8 cellular contexts compared by ENCODE assay signal in genomic region chr2:61898810-61899209, GRCh38. TPM values are rescaled to one million over a fixed set of nuclear protein-coding genes. Genes with fewer than 3 reads are reported as not detected.
A peak's percentile ranks its signal among the peaks of the same experiment; 100 is the strongest.
DNase-seq lines count a peak whose midpoint lies in the region; ATAC-seq, FAIRE-seq and TF ChIP-seq lines count a peak whose summit lies in the region.

No MANE protein-coding gene starts in this region.

- H3K4me2 ChIP-seq in trophoblast cell (ENCODE audit: low read length) = no peak overlapping the region

- H3K9me3 ChIP-seq in AG04450 (ENCODE audit: control insufficient read depth, insufficient read depth, low read length) = no peaks in the 10 kb centered on the region
- H3K9me3 ChIP-seq in trophoblast cell (ENCODE audit: insufficient read depth, low read depth, low read length) = no peaks in the 10 kb centered on the region

- H3K27ac ChIP-seq in AG04450 (ENCODE audit: low read depth, low read length) (no peak overlapping the region), trophoblast cell (ENCODE audit: low read depth, low read length) (no peak overlapping the region)

- no peak overlapping the region for H3K23ac ChIP-seq in trophoblast cell (ENCODE audit: low read length)

- H3K18ac ChIP-seq in trophoblast cell (ENCODE audit: low read length) = no peak overlapping the region

- CTCF ChIA-PET in AG04450 (lab: Charles Lee) = interaction anchor here (0.5 to 2.5 kb wide), 8 partner anchors 13 to 1150 kb away, joined by 3 to 15 read pairs (median 4); no protein-coding TSS in a partner anchor

- H4K8ac ChIP-seq in trophoblast cell (ENCODE audit: low read depth, low read length) = no peak overlapping the region

- no peak overlapping the region for H4K12ac ChIP-seq in trophoblast cell (ENCODE audit: low read depth, low read length)

- no peak overlapping the region for H2AK5ac ChIP-seq in trophoblast cell (ENCODE audit: low read length)

- POLR2A ChIA-PET in AG04450 (lab: Yijun Ruan, JAX) = no interaction called here

- no peak for DNase-seq in AG04450 (ENCODE audit: low read depth, low spot score)
- DNase-seq in OCI-M2 (lab: John Stamatoyannopoulos, UW; ENCODE audit: unreplicated experiment) = peak; percentile 41
- peak; percentile 37 for DNase-seq in fibroblast of the aortic adventitia (ENCODE audit: low read depth)
- DNase-seq in trophoblast cell = no peak
- no peak for DNase-seq in stimulated activated effector memory CD8-positive, alpha-beta T cell treated with anti-CD3 and anti-CD28 coated beads, Interleukin-12 subunit alpha, Interleukin-12 subunit beta, amount 100 ng/mL, for 72 hours (ENCODE audit: low spot score in 2 of 2)

- no peak for ATAC-seq in GM21717 (IDR thresholded peaks at IDR 0.05; ENCODE audit: unreplicated experiment)
- ATAC-seq in GM19023 (IDR thresholded peaks at IDR 0.05; ENCODE audit: unreplicated experiment) = no peak
- no peak for ATAC-seq in stimulated activated effector memory CD8-positive, alpha-beta T cell treated with anti-CD3 and anti-CD28 coated beads, Interleukin-12 subunit alpha, Interleukin-12 subunit beta, amount 100 ng/mL, for 72 hours

- H3K14ac ChIP-seq in trophoblast cell (ENCODE audit: low read length) = no peak overlapping the region

- no peak overlapping the region for H2BK120ac ChIP-seq in trophoblast cell (ENCODE audit: insufficient read depth, low read length, poor library complexity)

- no peak overlapping the region for H4K91ac ChIP-seq in trophoblast cell (ENCODE audit: low read depth, low read length)

- WGBS in trophoblast cell (ENCODE audit: extremely low coverage, insufficient coverage, insufficient read length) = no CpG with 5 or more reads among the region's 2 CpGs

- no peak overlapping the region for H3K27ac Mint-ChIP-seq in stimulated activated effector memory CD8-positive, alpha-beta T cell treated with anti-CD3 and anti-CD28 coated beads, Interleukin-12 subunit alpha, Interleukin-12 subunit beta, amount 100 ng/mL, for 72 hours

- H3K4me1 Mint-ChIP-seq in stimulated activated effector memory CD8-positive, alpha-beta T cell treated with anti-CD3 and anti-CD28 coated beads, Interleukin-12 subunit alpha, Interleukin-12 subunit beta, amount 100 ng/mL, for 72 hours = no peaks in the 10 kb centered on the region

- H3K27me3 ChIP-seq in AG04450 (ENCODE audit: control insufficient read depth, insufficient read depth, low read length) = no peaks in the 10 kb centered on the region
- no peaks in the 10 kb centered on the region for H3K27me3 ChIP-seq in trophoblast cell (ENCODE audit: insufficient read depth, low read length)

- H2AFZ ChIP-seq in trophoblast cell (ENCODE audit: insufficient read depth, low read length, poor library complexity) = no peak overlapping the region

- no peak overlapping the region for H3K4ac ChIP-seq in trophoblast cell (ENCODE audit: low read depth, low read length)

- H3K4me3 ChIP-seq in AG04450 (ENCODE audit: low read depth, low read length) = no peak overlapping the region
- no peak overlapping the region for H3K4me3 ChIP-seq in fibroblast of the aortic adventitia (ENCODE audit: low read depth, low read length)
- H3K4me3 ChIP-seq in trophoblast cell (ENCODE audit: low read depth, low read length) = no peak overlapping the region

- peak; percentile 53 for FAIRE-seq in G401.6 (lab: Jason Lieb, UNC)

- H2BK12ac ChIP-seq in trophoblast cell (ENCODE audit: low read length) = no peak overlapping the region

- H3K79me1 ChIP-seq in trophoblast cell (ENCODE audit: low read length) = no peaks in the 10 kb centered on the region

- H3K9ac ChIP-seq in trophoblast cell (ENCODE audit: low read length) = no peak overlapping the region

- H3K9me3 Mint-ChIP-seq in stimulated activated effector memory CD8-positive, alpha-beta T cell treated with anti-CD3 and anti-CD28 coated beads, Interleukin-12 subunit alpha, Interleukin-12 subunit beta, amount 100 ng/mL, for 72 hours = no peaks in the 10 kb centered on the region

- H3K4me3 Mint-ChIP-seq in stimulated activated effector memory CD8-positive, alpha-beta T cell treated with anti-CD3 and anti-CD28 coated beads, Interleukin-12 subunit alpha, Interleukin-12 subunit beta, amount 100 ng/mL, for 72 hours = no peak overlapping the region

- H2BK5ac ChIP-seq in trophoblast cell (ENCODE audit: low read depth, low read length, poor library complexity) = no peak overlapping the region

- TF ChIP-seq CTCF in AG04450 (IDR thresholded peaks at IDR 0.05; ENCODE audit: low read depth, low read length) (peak; percentile 60), fibroblast of the aortic adventitia (IDR thresholded peaks at IDR 0.05; ENCODE audit: insufficient read depth, low read length) (peak; percentile 60)

- H3K79me2 ChIP-seq in trophoblast cell (ENCODE audit: control insufficient read depth, insufficient read depth, low read length, poor library complexity) = no peaks in the 10 kb centered on the region

- H3K4me1 ChIP-seq in trophoblast cell (ENCODE audit: control insufficient read depth in 1 of 2, insufficient read depth in 2 of 2, low read length in 2 of 2) = no peaks in the 10 kb centered on the region

- no peaks in the 10 kb centered on the region for H3K36me3 Mint-ChIP-seq in stimulated activated effector memory CD8-positive, alpha-beta T cell treated with anti-CD3 and anti-CD28 coated beads, Interleukin-12 subunit alpha, Interleukin-12 subunit beta, amount 100 ng/mL, for 72 hours

- no peaks in the 10 kb centered on the region for H3K36me3 ChIP-seq in trophoblast cell (ENCODE audit: control insufficient read depth in 1 of 2, insufficient read depth in 2 of 2, low read length in 2 of 2)

RNA-seq across cellular contexts. Expression of gene COMMD1, which starts 6.7 kb away (rescaled TPM):
- polyA plus RNA-seq in AG04450 (2011; rRNA removed) = 52.4 and 59.9 TPM in 2 replicates
- polyA minus RNA-seq in AG04450 (2011; rRNA and poly(A)+ RNA removed) = 21.1 and 21.4 TPM in 2 replicates
- total RNA-seq in fibroblast of the aortic adventitia (ENCODE audit: low replicate concordance) = 60.7 and 126 TPM in 2 replicates
- polyA plus RNA-seq in trophoblast cell (2013) = 39.3 and 39.7 TPM in 2 replicates

RNA-seq across cellular contexts. Expression of gene CCT4, which starts 10.4 kb away (rescaled TPM):
- 136 and 170 TPM in 2 replicates for polyA plus RNA-seq in AG04450 (2011; rRNA removed)
- polyA minus RNA-seq in AG04450 (2011; rRNA and poly(A)+ RNA removed) = 59.9 and 96.7 TPM in 2 replicates
- 145 and 179 TPM in 2 replicates for total RNA-seq in fibroblast of the aortic adventitia (ENCODE audit: low replicate concordance)
- 167 and 168 TPM in 2 replicates for polyA plus RNA-seq in trophoblast cell (2013)

RNA-seq across cellular contexts. Expression of gene FAM161A, which starts 45.0 kb away (rescaled TPM):
- 1.1 and 1.6 TPM in 2 replicates for polyA plus RNA-seq in AG04450 (2011; rRNA removed)
- 0.51 and 0.61 TPM in 2 replicates for polyA minus RNA-seq in AG04450 (2011; rRNA and poly(A)+ RNA removed)
- 7.6 and 8.1 TPM in 2 replicates for total RNA-seq in fibroblast of the aortic adventitia (ENCODE audit: low replicate concordance)
- polyA plus RNA-seq in trophoblast cell (2013) = 3.4 and 3.5 TPM in 2 replicates

Comparison
In these comparisons a context has a peak if more than half of its experiments do, and no peak if none do; other contexts are left out.
1. DNase-seq: peak in OCI-M2 (single experiment) and fibroblast of the aortic adventitia (single experiment); none in AG04450 (single experiment), trophoblast cell (0 of 2) and stimulated activated effector memory CD8-positive, alpha-beta T cell treated with anti-CD3 and anti-CD28 coated beads, Interleukin-12 subunit alpha, Interleukin-12 subunit beta, amount 100 ng/mL, for 72 hours (0 of 2).